In genomic region chr2:219418155-219418569, GRCh38 we compare ENCODE assay signal across 11 cellular contexts. TPM values are rescaled to one million over a fixed set of nuclear protein-coding genes. Genes with fewer than 3 reads are reported as not detected.
A peak's percentile ranks its signal among the peaks of the same experiment; 100 is the strongest.
DNase-seq lines count a peak whose midpoint lies in the region; ATAC-seq, FAIRE-seq and TF ChIP-seq lines count a peak whose summit lies in the region.
"Had no signal": no experiment of that assay in that cellular context is flagged by ENCODE, and none has a peak within 500 bp of the region (broad histone marks: within the 10 kb centered on the region; RNA-seq: fewer than 3 reads in every experiment).

TSS of gene DES (plus strand) at chr2:219418377. CDS start at chr2:219418463, 86 bp downstream.

- ATAC-seq in GM18870 (IDR thresholded peaks at IDR 0.05; ENCODE audit: unreplicated experiment) = no peak
- no peak for ATAC-seq in GM21737 (IDR thresholded peaks at IDR 0.05; ENCODE audit: unreplicated experiment)
- ATAC-seq in activated naive CD4-positive, alpha-beta T cell treated with anti-CD3 and anti-CD28 coated beads, Interleukin-2, amount 50 U/mL, for 72 hours = no peak
- no peak for ATAC-seq in HG03196 (IDR thresholded peaks at IDR 0.05; ENCODE audit: unreplicated experiment)
- ATAC-seq: activated CD4-positive, CD25-positive, alpha-beta regulatory T cell treated with anti-CD3 and anti-CD28 coated beads, Interleukin-2, amount 50 U/mL, for 24 hours had no signal

- H3K27me3 ChIP-seq in BLaER1 (no peaks in the 10 kb centered on the region), colonic mucosa (peaks cover 15% of the 10 kb centered on the region), keratinocyte (ENCODE audit: control insufficient read depth, extremely low read depth, insufficient read depth, low read length) (peaks cover 34% of the 10 kb centered on the region), rectal smooth muscle tissue (ENCODE audit: control insufficient read depth, insufficient read depth, low read length) (no peaks in the 10 kb centered on the region)

- H3K9me3 ChIP-seq in BLaER1 (no peaks in the 10 kb centered on the region), colonic mucosa (no peaks in the 10 kb centered on the region), keratinocyte (ENCODE audit: control insufficient read depth, low read depth, low read length) (no peaks in the 10 kb centered on the region)

- H3K4me1 ChIP-seq in BLaER1 (peaks cover 29% of the 10 kb centered on the region), colonic mucosa (no peaks in the 10 kb centered on the region), keratinocyte (ENCODE audit: control insufficient read depth, extremely low read depth, insufficient read depth, low read length) (no peaks in the 10 kb centered on the region), rectal smooth muscle tissue (ENCODE audit: control insufficient read depth, insufficient read depth, low read length) (peaks cover 27% of the 10 kb centered on the region)

- H3K4me2 ChIP-seq in BLaER1 (peak within 1 kb of the TSS; percentile 55), keratinocyte (ENCODE audit: control insufficient read depth, extremely low read depth, insufficient read depth, low read depth, low read length) (peak within 1 kb of the TSS; percentile 19)

- dilution Hi-C loops in keratinocyte (cut with MboI; ENCODE audit: extremely low pct_ligation_motif_present, low sequenced_read_pairs) = no loop called here

- H3K9me3 Mint-ChIP-seq in activated naive CD4-positive, alpha-beta T cell treated with anti-CD3 and anti-CD28 coated beads, Interleukin-2, amount 50 U/mL, for 72 hours = no peaks in the 10 kb centered on the region

- FAIRE-seq in keratinocyte (lab: Jason Lieb, UNC) = no peak

- H3K36me3 Mint-ChIP-seq in activated naive CD4-positive, alpha-beta T cell treated with anti-CD3 and anti-CD28 coated beads, Interleukin-2, amount 50 U/mL, for 72 hours = no peaks in the 10 kb centered on the region
- H3K36me3 Mint-ChIP-seq: activated naive CD8-positive, alpha-beta T cell had no signal

- no peaks in the 10 kb centered on the region for H4K20me1 ChIP-seq in BLaER1
- no peaks in the 10 kb centered on the region for H4K20me1 ChIP-seq in keratinocyte (ENCODE audit: control insufficient read depth, extremely low read depth, insufficient read depth, low read length)

- no peak within 1 kb of the TSS for H3K27ac Mint-ChIP-seq in activated naive CD4-positive, alpha-beta T cell treated with anti-CD3 and anti-CD28 coated beads, Interleukin-2, amount 50 U/mL, for 72 hours
- H3K27ac Mint-ChIP-seq: activated naive CD8-positive, alpha-beta T cell had no signal

- H3K9ac ChIP-seq in BLaER1 (no peak within 1 kb of the TSS), colonic mucosa (ENCODE audit: low read depth in 2 of 2, low read length in 2 of 2) (peak within 1 kb of the TSS in 1 of 2 donors; percentile 34), keratinocyte (ENCODE audit: control insufficient read depth, extremely low read depth, insufficient read depth, low read length) (no peak within 1 kb of the TSS), rectal smooth muscle tissue (ENCODE audit: low read length) (peak within 1 kb of the TSS; percentile 89)

- intact Hi-C loops in colonic mucosa (cut with DNase I) = no loop called here

- H3K4me3 ChIP-seq in BLaER1 = no peak within 1 kb of the TSS
- peak within 1 kb of the TSS; percentile 24 for H3K4me3 ChIP-seq in colonic mucosa
- H3K4me3 ChIP-seq in keratinocyte (ENCODE audit: control insufficient read depth in 2 of 3, extremely low read depth in 1 of 3, insufficient read depth in 2 of 3, low read depth in 1 of 3, low read length in 3 of 3) = no peak within 1 kb of the TSS
- H3K4me3 ChIP-seq in rectal smooth muscle tissue (ENCODE audit: low read length) = peak within 1 kb of the TSS; percentile 67

- H3K79me2 ChIP-seq in keratinocyte (ENCODE audit: control insufficient read depth, insufficient read depth, low read length) = no peaks in the 10 kb centered on the region

- no peak for DNase-seq in colonic mucosa
- DNase-seq in keratinocyte (ENCODE audit: low read depth, low spot score) = no peak
- DNase-seq in activated naive CD4-positive, alpha-beta T cell treated with anti-CD3 and anti-CD28 coated beads, Interleukin-2, amount 50 U/mL, for 72 hours (ENCODE audit: low spot score in 2 of 2) = no peak
- DNase-seq: NCI-H2029 had no signal

- H3K36me3 ChIP-seq in BLaER1 (no peaks in the 10 kb centered on the region), colonic mucosa (no peaks in the 10 kb centered on the region), keratinocyte (ENCODE audit: control insufficient read depth in 2 of 2, extremely low read depth in 1 of 2, insufficient read depth in 2 of 2, low read length in 2 of 2) (no peaks in the 10 kb centered on the region), rectal smooth muscle tissue (ENCODE audit: control insufficient read depth, insufficient read depth, low read length) (peaks cover 20% of the 10 kb centered on the region)

- H3K27ac ChIP-seq in BLaER1 (no peak within 1 kb of the TSS), colonic mucosa (peak within 1 kb of the TSS; percentile 40), keratinocyte (ENCODE audit: control insufficient read depth, insufficient read depth, low read length) (no peak within 1 kb of the TSS), rectal smooth muscle tissue (ENCODE audit: low read depth, low read length) (peak within 1 kb of the TSS; percentile 99)

- H3K9me1 ChIP-seq in keratinocyte (ENCODE audit: control insufficient read depth, extremely low read depth, insufficient read depth, low read length) = no peaks in the 10 kb centered on the region

- TF ChIP-seq CTCF in colonic mucosa (IDR thresholded peaks at IDR 0.05) = no peak
- TF ChIP-seq CTCF in keratinocyte (optimal IDR thresholded peaks at IDR 0.05 in 1 of 3, IDR thresholded peaks at IDR 0.05 in 1 of 3, conservative IDR thresholded peaks at IDR 0.05 in 1 of 3; ENCODE audit: extremely low read depth in 1 of 3, insufficient read depth in 2 of 3, low read length in 3 of 3) = no peak

- H2AFZ ChIP-seq in keratinocyte (ENCODE audit: control insufficient read depth, low read length) = no peak within 1 kb of the TSS

RNA-seq across cellular contexts. Expression of gene DES, which starts in this region (rescaled TPM):
- 100 to 1,000 TPM in 1 of 2 donors, 10 to 100 TPM in 1; 24.0 to 917 TPM for total RNA-seq in colonic mucosa
- polyA plus RNA-seq in keratinocyte = not detected in 3 replicates
- polyA plus RNA-seq in keratinocyte (2011; ENCODE audit: low read depth) = not detected
- polyA plus RNA-seq in keratinocyte (2011; cell fraction: cytosol; rRNA removed) = not detected in 2 replicates
- 0.16 TPM in 1 of 2 replicates, not detected in the other for polyA plus RNA-seq in keratinocyte (2011; cell fraction: nucleus; rRNA removed)
- 0.68 TPM in 1 of 2 replicates, not detected in the other for polyA plus RNA-seq in keratinocyte (2012; ENCODE audit: low replicate concordance)
- polyA minus RNA-seq in keratinocyte = not detected in 3 replicates
- not detected for polyA minus RNA-seq in keratinocyte (2011; cell fraction: cytosol; rRNA and poly(A)+ RNA removed)
- not detected in 2 replicates for polyA minus RNA-seq in keratinocyte (2011; cell fraction: nucleus; rRNA and poly(A)+ RNA removed)
- not detected for total RNA-seq in activated naive CD4-positive, alpha-beta T cell treated with anti-CD3 and anti-CD28 coated beads, Interleukin-2, amount 50 U/mL, for 72 hours

Comparison
In these comparisons a context has a peak if more than half of its experiments do, and no peak if none do; other contexts are left out.
1. RNA of gene DES (total RNA-seq): 24.0 to 917 TPM in colonic mucosa; not detected in activated naive CD4-positive, alpha-beta T cell treated with anti-CD3 and anti-CD28 coated beads, Interleukin-2, amount 50 U/mL, for 72 hours; every median in the first group is over 10 times any median in the second.
2. H3K27ac ChIP-seq: peak in colonic mucosa (single experiment) and rectal smooth muscle tissue (single experiment); none in BLaER1 (single experiment) and keratinocyte (single experiment).
3. H3K4me3 ChIP-seq: peak in colonic mucosa (single experiment) and rectal smooth muscle tissue (single experiment); none in BLaER1 (single experiment) and keratinocyte (0 of 3).